ENCODE assay signal across 8 cellular contexts in genomic region chr1:117367769-117368059, GRCh38. TPM values are rescaled to one million over a fixed set of nuclear protein-coding genes. Genes with fewer than 3 reads are reported as not detected.
DNase-seq lines count a peak whose midpoint lies in the region; ATAC-seq and TF ChIP-seq lines count a peak whose summit lies in the region.

No MANE protein-coding gene starts in this region.

- H3K36me3 ChIP-seq in RWPE2 (ENCODE audit: low read depth) (no peaks in the 10 kb centered on the region), endodermal cell (ENCODE audit: control insufficient read depth, insufficient read depth, low read length) (no peaks in the 10 kb centered on the region), ovary (no peaks in the 10 kb centered on the region)

- H3K9me3 ChIP-seq in RWPE2 (ENCODE audit: severe bottlenecking): no peaks in the 10 kb centered on the region
- H3K9me3 ChIP-seq in endodermal cell (ENCODE audit: control insufficient read depth, low read length): no peaks in the 10 kb centered on the region
- no peaks in the 10 kb centered on the region for H3K9me3 ChIP-seq in ovary

- DNase-seq in RWPE2 (ENCODE audit: low spot score) (no peak), endodermal cell (no peak), ovary (no peak), NCI-H146 (lab: John Stamatoyannopoulos, UW) (no peak), C1 segment of cervical spinal cord (lab: John Stamatoyannopoulos, UW) (no peak), NCI-H1092 (lab: John Stamatoyannopoulos, UW) (no peak)

- H3K9ac ChIP-seq in endodermal cell (ENCODE audit: extremely low read depth, low read length, poor library complexity, severe bottlenecking): peak overlapping the region; percentile 77

- peaks cover 42% of the 10 kb centered on the region for H3K4me1 Mint-ChIP-seq in endodermal cell

- peak overlapping the region; percentile 95 for H3K27ac ChIP-seq in 22Rv1
- peak overlapping the region; percentile 78 for H3K27ac ChIP-seq in RWPE2 (ENCODE audit: poor library complexity, severe bottlenecking)
- H3K27ac ChIP-seq in endodermal cell (ENCODE audit: low read depth, low read length): peak overlapping the region; percentile 79
- peak overlapping the region; percentile 96 to 99 for H3K27ac ChIP-seq in ovary

- peak overlapping the region; percentile 69 for H3K4me3 Mint-ChIP-seq in endodermal cell

- intact Hi-C loops in ovary (cut with DNase I): loop anchor here in 2 of 4 donors (10.0 kb wide), 2 partner anchors 387 to 993 kb away; partner anchors contain the start of gene ATP1A1 (in 1 of the 2)

- no peaks in the 10 kb centered on the region for H3K9me3 Mint-ChIP-seq in endodermal cell

- no peak for TF ChIP-seq CTCF in 22Rv1 (IDR thresholded peaks at IDR 0.05)
- no peak for TF ChIP-seq CTCF in RWPE2 (IDR thresholded peaks at IDR 0.05; ENCODE audit: poor library complexity, severe bottlenecking)
- TF ChIP-seq CTCF in endodermal cell (conservative IDR thresholded peaks at IDR 0.05): no peak
- TF ChIP-seq CTCF in ovary (IDR thresholded peaks at IDR 0.05): no peak

- H3K4me3 ChIP-seq in RWPE2 (ENCODE audit: severe bottlenecking) (peak overlapping the region; percentile 92), endodermal cell (ENCODE audit: low read length) (peak overlapping the region; percentile 95), ovary (peak overlapping the region; percentile 65)

- ATAC-seq in GM19455 (IDR thresholded peaks at IDR 0.05; ENCODE audit: unreplicated experiment): peak; percentile 5
- ATAC-seq in RWPE2 (ENCODE audit: low read depth): peak; percentile 3; the same call in 1 of the 3 replicates

- no peak for TF ChIP-seq POLR2A in ovary (IDR thresholded peaks at IDR 0.05)

- 0 to 1% methylated on average over 7 to 11 of the region's 11 CpGs for WGBS in endodermal cell (ENCODE audit: insufficient coverage in 1 of 2, insufficient read length in 1 of 2), 2 experiments
- WGBS in ovary, 3 donors: 0% methylated on average over 11 of the region's 11 CpGs

- H3K27me3 ChIP-seq in RWPE2 (ENCODE audit: insufficient read depth, poor library complexity, severe bottlenecking) (no peaks in the 10 kb centered on the region), endodermal cell (ENCODE audit: control insufficient read depth, insufficient read depth, low read length, poor library complexity, severe bottlenecking) (no peaks in the 10 kb centered on the region), ovary (no peaks in the 10 kb centered on the region)

- no peak for TF ChIP-seq EP300 in ovary (IDR thresholded peaks at IDR 0.05)

- H3K27me3 Mint-ChIP-seq in endodermal cell (ENCODE audit: insufficient read depth): peaks cover 2% of the 10 kb centered on the region

- H3K27ac Mint-ChIP-seq in endodermal cell: peak overlapping the region; percentile 68

- H3K4me1 ChIP-seq in RWPE2 (ENCODE audit: insufficient read depth, poor library complexity, severe bottlenecking) (peaks cover 29% of the 10 kb centered on the region), endodermal cell (ENCODE audit: control insufficient read depth, insufficient read depth, low read length) (no peaks in the 10 kb centered on the region), ovary (ENCODE audit: insufficient read depth) (peaks cover 6% of the 10 kb centered on the region)

- H3K36me3 Mint-ChIP-seq in endodermal cell (ENCODE audit: low read depth): no peaks in the 10 kb centered on the region

RNA-seq across cellular contexts. Expression of gene MAN1A2, which starts 0.5 kb away (rescaled TPM):
- total RNA-seq in endodermal cell (10 to 100 TPM; 33.3 to 40.9 TPM), ovary (10 to 100 TPM; 25.9 to 59.9 (median 48.1) TPM)
- polyA plus RNA-seq in endodermal cell (2013, experiment 1 of 2): 25.3 TPM
- 20.8 TPM for polyA plus RNA-seq in endodermal cell (2013, experiment 2 of 2)
- 10 to 100 TPM in 1 of 2 donors, 1 to 10 TPM in 1; 9.3 to 20.8 TPM for polyA plus RNA-seq in ovary
